In the genomic region with DNA sequence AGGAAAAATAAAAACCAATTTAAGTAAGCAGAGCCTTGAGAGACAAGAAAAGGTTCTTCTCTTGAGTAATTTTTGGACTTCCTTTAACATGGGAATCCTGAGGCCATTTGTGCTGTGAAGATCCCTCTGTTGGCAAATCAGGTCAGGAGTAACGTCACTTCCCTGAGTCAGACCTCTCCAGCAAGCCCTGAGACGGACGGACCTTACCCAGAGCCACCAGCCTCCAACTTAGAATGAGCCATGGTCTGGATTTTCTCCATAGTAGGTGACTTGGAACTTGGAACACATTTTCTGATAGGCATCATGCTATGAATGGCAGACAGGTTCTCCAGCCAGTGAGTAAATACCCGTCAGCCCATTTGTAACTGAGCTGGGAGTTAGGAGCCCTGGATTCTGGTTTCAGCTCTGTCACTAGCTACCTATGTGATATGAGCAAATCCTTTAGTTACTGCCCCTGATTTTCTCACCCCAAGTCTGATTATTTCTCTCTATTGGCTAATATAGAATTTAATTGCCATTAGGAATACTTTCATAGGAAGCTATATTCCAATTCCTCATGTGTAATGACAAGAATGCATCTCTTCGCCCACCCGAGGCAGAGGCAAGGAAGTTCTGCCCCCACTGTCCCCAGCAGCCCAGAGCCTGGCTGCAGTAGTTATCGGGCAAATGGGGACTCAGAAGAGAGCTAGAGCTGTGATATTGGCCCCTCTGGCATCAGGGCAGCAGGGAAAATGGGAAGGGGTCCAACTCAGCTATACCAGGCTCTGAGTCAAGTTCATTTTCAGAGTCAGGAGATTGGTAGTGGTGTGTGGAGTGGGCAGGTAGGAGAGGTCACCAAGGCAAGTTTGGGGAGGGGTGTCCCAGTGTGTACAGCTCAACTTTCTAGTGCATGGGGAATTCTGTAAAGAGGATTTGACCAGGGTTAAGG, we compare ENCODE assay signal across 29 cellular contexts.
"Had no signal": no experiment of that assay in that cellular context is flagged by ENCODE, and none has a peak within 500 bp of the region (broad histone marks: within the 10 kb centered on the region; RNA-seq: fewer than 3 reads in every experiment).

No MANE protein-coding gene starts in this region.

- H3K27me3 ChIP-seq: ascending aorta, cardiac muscle cell, Peyer's patch, SJCRH30 had no signal

- H3K9me3 Mint-ChIP-seq: activated CD4-positive, alpha-beta T cell treated with anti-CD3 and anti-CD28 coated beads, Interleukin-2, amount 10 ng/mL, durations not matched to agents 24 days and 14 days; activated CD8-positive, alpha-beta T cell treated with anti-CD3 and anti-CD28 coated beads for 36 hours; activated naive CD8-positive, alpha-beta T cell treated with anti-CD3 and anti-CD28 coated beads, Interleukin-2, amount 10 ng/mL, durations not matched to agents 7 days and 5 days; activated T-helper 17 cell treated with anti-CD3 and anti-CD28 coated beads, Interleukin-2, amount 50 U/mL, for 72 hours had no signal

- H3K9me3 ChIP-seq: ascending aorta, Peyer's patch, SJCRH30 had no signal

- H3K36me3 ChIP-seq: ascending aorta, cardiac muscle cell, Peyer's patch, SJCRH30 had no signal

- ATAC-seq: activated CD8-positive, alpha-beta T cell treated with anti-CD3 and anti-CD28 coated beads for 36 hours; activated T-cell treated with anti-CD3 and anti-CD28 coated beads, Interleukin-2, amount 50 U/mL, for 72 hours; activated T-helper 17 cell treated with anti-CD3 and anti-CD28 coated beads, Interleukin-2, amount 50 U/mL, for 72 hours; PC-3 had no signal

- H3K27ac Mint-ChIP-seq: activated CD4-positive, alpha-beta T cell treated with anti-CD3 and anti-CD28 coated beads, Interleukin-2, amount 10 ng/mL, durations not matched to agents 24 days and 14 days; activated CD8-positive, alpha-beta T cell treated with anti-CD3 and anti-CD28 coated beads for 36 hours; activated naive CD4-positive, alpha-beta T cell treated with anti-CD3 and anti-CD28 coated beads, Interleukin-2, amount 50 U/mL, for 24 hours; activated naive CD8-positive, alpha-beta T cell treated with anti-CD3 and anti-CD28 coated beads, Interleukin-2, amount 10 ng/mL, durations not matched to agents 7 days and 5 days; activated T-cell treated with anti-CD3 and anti-CD28 coated beads, Interleukin-2, amount 50 U/mL, for 72 hours; activated T-helper 17 cell treated with anti-CD3 and anti-CD28 coated beads, Interleukin-2, amount 50 U/mL, for 72 hours had no signal

- H3K36me3 Mint-ChIP-seq: activated naive CD4-positive, alpha-beta T cell treated with anti-CD3 and anti-CD28 coated beads, Interleukin-2, amount 50 U/mL, for 24 hours; activated naive CD8-positive, alpha-beta T cell treated with anti-CD3 and anti-CD28 coated beads, Interleukin-2, amount 10 ng/mL, durations not matched to agents 7 days and 5 days had no signal

- H3K27ac ChIP-seq: ascending aorta, cardiac muscle cell, KMS-11, Peyer's patch, RWPE1, SJCRH30, SK-N-MC had no signal

- H3K4me3 ChIP-seq: ascending aorta, cardiac muscle cell, Peyer's patch, SJCRH30, SK-N-MC had no signal

- DNase-seq: activated CD4-positive, alpha-beta T cell treated with anti-CD3 and anti-CD28 coated beads, Interleukin-2, amount 10 ng/mL, durations not matched to agents 24 days and 14 days; activated CD4-positive, alpha-beta T cell treated with anti-CD3 and anti-CD28 coated beads, Interleukin-2, amount 50 U/mL, for 4 hours; activated CD8-positive, alpha-beta T cell treated with anti-CD3 and anti-CD28 coated beads for 36 hours; activated effector memory CD4-positive, alpha-beta T cell treated with anti-CD3 and anti-CD28 coated beads, Interleukin-2, amount 50 U/mL, for 16 hours; activated naive CD4-positive, alpha-beta T cell; activated naive CD8-positive, alpha-beta T cell treated with anti-CD3 and anti-CD28 coated beads, Interleukin-2, amount 10 ng/mL, durations not matched to agents 7 days and 5 days; activated T-cell treated with anti-CD3 and anti-CD28 coated beads, Interleukin-2, amount 50 U/mL, for 1 hour; activated T-cell treated with anti-CD3 and anti-CD28 coated beads, Interleukin-2, amount 50 U/mL, for 72 hours; amygdala; NCI-H1092 treated with DMSO at 0.1 percent for 48 hours; NCI-H1417; NCI-H187; NCI-H2029 treated with DMSO at 0.1 percent for 48 hours; NCI-H2107; NCI-H510A; NCI-H526; NCI-H748 treated with DMSO at 0.1 percent for 48 hours; NK-92 treated with Interleukin-12 subunit alpha and Interleukin-12 subunit beta, amount 100 ng/mL, for 24 hours; PC-3; Peyer's patch; SHP77; SJCRH30 had no signal

- H3K4me1 Mint-ChIP-seq: activated CD4-positive, alpha-beta T cell treated with anti-CD3 and anti-CD28 coated beads, Interleukin-2, amount 10 ng/mL, durations not matched to agents 24 days and 14 days; activated naive CD4-positive, alpha-beta T cell treated with anti-CD3 and anti-CD28 coated beads, Interleukin-2, amount 50 U/mL, for 24 hours; activated naive CD8-positive, alpha-beta T cell treated with anti-CD3 and anti-CD28 coated beads, Interleukin-2, amount 10 ng/mL, durations not matched to agents 7 days and 5 days; activated T-helper 17 cell treated with anti-CD3 and anti-CD28 coated beads, Interleukin-2, amount 50 U/mL, for 72 hours had no signal

- H3K4me3 Mint-ChIP-seq: activated CD4-positive, alpha-beta T cell treated with anti-CD3 and anti-CD28 coated beads, Interleukin-2, amount 10 ng/mL, durations not matched to agents 24 days and 14 days; activated CD8-positive, alpha-beta T cell treated with anti-CD3 and anti-CD28 coated beads for 36 hours; activated naive CD4-positive, alpha-beta T cell treated with anti-CD3 and anti-CD28 coated beads, Interleukin-2, amount 50 U/mL, for 24 hours; activated naive CD8-positive, alpha-beta T cell treated with anti-CD3 and anti-CD28 coated beads, Interleukin-2, amount 10 ng/mL, durations not matched to agents 7 days and 5 days; activated T-cell treated with anti-CD3 and anti-CD28 coated beads, Interleukin-2, amount 50 U/mL, for 72 hours; activated T-helper 17 cell treated with anti-CD3 and anti-CD28 coated beads, Interleukin-2, amount 50 U/mL, for 72 hours had no signal

- H3K4me1 ChIP-seq: ascending aorta, Peyer's patch, SJCRH30 had no signal
